Comparison of ENCODE assay signal across 14 cellular contexts in the genomic region with DNA sequence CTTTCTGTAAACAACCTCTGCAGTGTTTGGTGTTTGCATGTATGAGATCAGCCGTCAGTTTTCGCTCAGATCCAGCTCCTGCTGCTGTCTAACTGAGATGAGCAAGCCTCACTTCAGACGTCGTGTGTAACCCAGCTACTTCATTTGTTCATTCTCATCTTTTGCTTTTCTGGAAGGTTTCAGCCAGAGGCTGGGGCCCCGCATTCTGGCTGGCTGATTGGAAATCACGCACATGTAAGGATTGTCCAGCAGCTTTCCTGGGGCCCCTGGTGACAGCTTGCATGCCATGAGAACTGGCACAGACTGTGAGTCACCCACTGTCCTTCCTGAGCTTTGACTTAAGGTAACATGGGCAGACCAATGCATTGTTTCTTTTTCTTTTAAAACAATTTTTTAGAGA. TPM values are rescaled to one million over a fixed set of nuclear protein-coding genes. Genes with fewer than 3 reads are reported as not detected.
DNase-seq lines count a peak whose midpoint lies in the region; ATAC-seq and TF ChIP-seq lines count a peak whose summit lies in the region.
"Had no signal": no experiment of that assay in that cellular context is flagged by ENCODE, and none has a peak within 500 bp of the region (broad histone marks: within the 10 kb centered on the region; RNA-seq: fewer than 3 reads in every experiment).

No MANE protein-coding gene starts in this region.

- H3K4me1 Mint-ChIP-seq in activated T-helper 17 cell treated with anti-CD3 and anti-CD28 coated beads, Interleukin-2, amount 50 U/mL, for 72 hours = peaks cover 48% of the 10 kb centered on the region
- H3K4me1 Mint-ChIP-seq in mesothelial cell of epicardium = peaks cover 57% of the 10 kb centered on the region
- no peaks in the 10 kb centered on the region for H3K4me1 Mint-ChIP-seq in glutamatergic neuron (ENCODE audit: low read depth, unreplicated experiment)

- no peaks in the 10 kb centered on the region for H3K27me3 Mint-ChIP-seq in activated T-helper 17 cell treated with anti-CD3 and anti-CD28 coated beads, Interleukin-2, amount 50 U/mL, for 72 hours
- no peaks in the 10 kb centered on the region for H3K27me3 Mint-ChIP-seq in mesothelial cell of epicardium (ENCODE audit: low read depth)
- no peaks in the 10 kb centered on the region for H3K27me3 Mint-ChIP-seq in glutamatergic neuron (ENCODE audit: unreplicated experiment)

- H3K4me1 ChIP-seq in heart right ventricle = peaks cover 32 to 95% (median 91%) of the 10 kb centered on the region in 9 donors
- H3K4me1 ChIP-seq in upper lobe of right lung = peaks cover 23% of the 10 kb centered on the region

- no peaks in the 10 kb centered on the region for H3K27me3 ChIP-seq in heart right ventricle
- no peaks in the 10 kb centered on the region for H3K27me3 ChIP-seq in upper lobe of right lung
- H3K27me3 ChIP-seq: cardiac muscle cell, ovary had no signal

- H3K4me3 Mint-ChIP-seq in activated T-helper 17 cell treated with anti-CD3 and anti-CD28 coated beads, Interleukin-2, amount 50 U/mL, for 72 hours = peak overlapping the region; percentile 88
- H3K4me3 Mint-ChIP-seq in mesothelial cell of epicardium = no peak overlapping the region
- no peak overlapping the region for H3K4me3 Mint-ChIP-seq in glutamatergic neuron (ENCODE audit: unreplicated experiment)

- H3K36me3 Mint-ChIP-seq in activated T-helper 17 cell treated with anti-CD3 and anti-CD28 coated beads, Interleukin-2, amount 50 U/mL, for 72 hours (ENCODE audit: low read depth) = no peaks in the 10 kb centered on the region
- H3K36me3 Mint-ChIP-seq in mesothelial cell of epicardium (no peaks in the 10 kb centered on the region), glutamatergic neuron (ENCODE audit: unreplicated experiment) (no peaks in the 10 kb centered on the region)

- peak overlapping the region in 9 of 10 donors; percentile 21 to 81 (median 71) for H3K27ac ChIP-seq in heart right ventricle
- no peak overlapping the region for H3K27ac ChIP-seq in upper lobe of right lung
- H3K27ac ChIP-seq: SK-N-MC had no signal

- no peaks in the 10 kb centered on the region for H3K9me3 Mint-ChIP-seq in activated T-helper 17 cell treated with anti-CD3 and anti-CD28 coated beads, Interleukin-2, amount 50 U/mL, for 72 hours
- H3K9me3 Mint-ChIP-seq in mesothelial cell of epicardium = no peaks in the 10 kb centered on the region
- H3K9me3 Mint-ChIP-seq in glutamatergic neuron (ENCODE audit: unreplicated experiment) = peaks cover 2% of the 10 kb centered on the region

- H3K36me3 ChIP-seq in heart right ventricle = no peaks in the 10 kb centered on the region
- H3K36me3 ChIP-seq in upper lobe of right lung = no peaks in the 10 kb centered on the region
- H3K36me3 ChIP-seq: cardiac muscle cell, ovary had no signal

- intact Hi-C loops in heart right ventricle (cut with DNase I) = loop anchor here in 6 of 10 donors (2.0 to 10.0 kb wide), 7 partner anchors 40 to 255 kb away; no protein-coding TSS in a partner anchor
- intact Hi-C loops in left ventricle myocardium superior (cut with micrococcal nuclease) = no loop called here
- intact Hi-C loops in upper lobe of right lung (cut with DNase I) = no loop called here

- 55 to 68% methylated on average over 6 of the region's 6 CpGs for WGBS in heart right ventricle, 2 donors

- TF ChIP-seq CTCF in heart right ventricle (IDR thresholded peaks at IDR 0.05) (no peak), mesothelial cell of epicardium (IDR thresholded peaks at IDR 0.05; ENCODE audit: unreplicated experiment) (no peak), upper lobe of right lung (IDR thresholded peaks at IDR 0.05) (no peak), glutamatergic neuron (IDR thresholded peaks at IDR 0.05; ENCODE audit: partially characterized antibody, unreplicated experiment) (no peak)

- H3K9me3 ChIP-seq in heart right ventricle (no peaks in the 10 kb centered on the region), upper lobe of right lung (no peaks in the 10 kb centered on the region)
- H3K9me3 ChIP-seq: ovary had no signal

- ATAC-seq in heart right ventricle = no peak
- no peak for ATAC-seq in left ventricle myocardium superior
- ATAC-seq in activated T-helper 17 cell treated with anti-CD3 and anti-CD28 coated beads, Interleukin-2, amount 50 U/mL, for 72 hours (replicated peaks) = peak; percentile 24
- no peak for ATAC-seq in upper lobe of right lung
- no peak for ATAC-seq in GM19397 (IDR thresholded peaks at IDR 0.05; ENCODE audit: unreplicated experiment)

- H3K4me3 ChIP-seq in heart right ventricle (no peak overlapping the region), upper lobe of right lung (no peak overlapping the region)
- H3K4me3 ChIP-seq: cardiac muscle cell, ovary, SK-N-MC had no signal

- H3K27ac Mint-ChIP-seq in activated T-helper 17 cell treated with anti-CD3 and anti-CD28 coated beads, Interleukin-2, amount 50 U/mL, for 72 hours = peak overlapping the region; percentile 95
- H3K27ac Mint-ChIP-seq in mesothelial cell of epicardium (peak overlapping the region; percentile 7), glutamatergic neuron (ENCODE audit: unreplicated experiment) (no peak overlapping the region)

- no peak for DNase-seq in heart right ventricle
- no peak for DNase-seq in left ventricle myocardium superior
- no peak for DNase-seq in mesothelial cell of epicardium (ENCODE audit: low spot score in 2 of 2, unreplicated experiment in 2 of 2)
- DNase-seq in upper lobe of right lung = peak; percentile 39
- DNase-seq in germinal center (ENCODE audit: low spot score) = no peak
- DNase-seq in glutamatergic neuron = no peak
- DNase-seq: left cardiac atrium, NCI-H2227 treated with DMSO at 0.1 percent for 48 hours, ovary had no signal

RNA-seq across cellular contexts. Expression of a gene that starts 49.0 kb away (rescaled TPM):
- total RNA-seq in heart right ventricle (10 to 100 TPM; 26.3 to 74.6 (median 35.4) TPM), left ventricle myocardium superior (26.0 TPM), mesothelial cell of epicardium (26.2 to 29.7 TPM (median 29.2 TPM) in 3 replicates), upper lobe of right lung (18.4 TPM), glutamatergic neuron (ENCODE audit: unreplicated experiment) (0.29 TPM)
- polyA plus RNA-seq in heart right ventricle = 10 to 100 TPM in 1 of 2 donors, 1 to 10 TPM in 1; 5.4 to 12.1 TPM
- total RNA-seq in activated T-helper 17 cell treated with anti-CD3 and anti-CD28 coated beads, Interleukin-2, amount 50 U/mL, for 72 hours = 10 to 100 TPM; 52.0 to 54.8 TPM
- total RNA-seq: fibroblast of lung had no signal
- polyA plus RNA-seq: fibroblast of lung had no signal

Comparison
In these comparisons a context has a peak if more than half of its experiments do, and no peak if none do; other contexts are left out.
1. intact Hi-C loops: an anchor here in heart right ventricle (2.0 to 10.0 kb wide); none called in left ventricle myocardium superior and upper lobe of right lung.
2. RNA of a gene that starts 49.0 kb away (total RNA-seq): 52.0 to 54.8 TPM in activated T-helper 17 cell treated with anti-CD3 and anti-CD28 coated beads, Interleukin-2, amount 50 U/mL, for 72 hours, 26.3 to 74.6 TPM in heart right ventricle, 26.2 to 29.7 TPM in mesothelial cell of epicardium, 26.0 TPM in left ventricle myocardium superior (single experiment) and 18.4 TPM in upper lobe of right lung (single experiment); 0.29 TPM in glutamatergic neuron (single experiment); every median in the first group is over 10 times any median in the second.